ENCODE assay signal across 17 cellular contexts in genomic region chr1:51920130-51920529, GRCh38. TPM values are rescaled to one million over a fixed set of nuclear protein-coding genes. Genes with fewer than 3 reads are reported as not detected.
A peak's percentile ranks its signal among the peaks of the same experiment; 100 is the strongest.
DNase-seq lines count a peak whose midpoint lies in the region; ATAC-seq and TF ChIP-seq lines count a peak whose summit lies in the region.
"Had no signal": no experiment of that assay in that cellular context is flagged by ENCODE, and none has a peak within 500 bp of the region (broad histone marks: within the 10 kb centered on the region; RNA-seq: fewer than 3 reads in every experiment).

No MANE protein-coding gene starts in this region.

- intact Hi-C loops in A673 (cut with micrococcal nuclease; ENCODE audit: unreplicated experiment): no loop called here

- POLR2A ChIA-PET in A673 (lab: Charles Lee; ENCODE audit: low non-redundant PET): no interaction called here
- POLR2A ChIA-PET in T-cell (lab: Charles Lee): no interaction called here

- no peak overlapping the region for H2BK5ac ChIP-seq in mesenchymal stem cell (ENCODE audit: low read depth, low read length, poor library complexity, severe bottlenecking)

- H3K9me3 ChIP-seq in A673 (ENCODE audit: low read depth, low read length, poor library complexity, severe bottlenecking): no peaks in the 10 kb centered on the region
- H3K9me3 ChIP-seq in HUES64 (ENCODE audit: insufficient read depth, low read depth, low read length): no peaks in the 10 kb centered on the region
- H3K9me3 ChIP-seq in mesenchymal stem cell (ENCODE audit: control insufficient read depth, low read length): no peaks in the 10 kb centered on the region
- no peaks in the 10 kb centered on the region for H3K9me3 ChIP-seq in upper lobe of left lung

- H4K91ac ChIP-seq in mesenchymal stem cell (ENCODE audit: low read length): no peak overlapping the region

- H3K4ac ChIP-seq in mesenchymal stem cell (ENCODE audit: low read depth in 1 of 2, low read length in 2 of 2): no peak overlapping the region

- no peak overlapping the region for H2BK120ac ChIP-seq in mesenchymal stem cell (ENCODE audit: low read depth, low read length)

- no peak overlapping the region for H3K18ac ChIP-seq in mesenchymal stem cell (ENCODE audit: low read depth in 1 of 2, low read length in 2 of 2)

- H3K27me3 Mint-ChIP-seq in T-cell: peaks cover 13 to 23% of the 10 kb centered on the region in 2 donors

- no peak for ATAC-seq in T-cell (replicated peaks in 1 of 4)
- no peak for ATAC-seq in GM19324 (IDR thresholded peaks at IDR 0.05; ENCODE audit: low FRiP score, unreplicated experiment)
- ATAC-seq in GM18907 (IDR thresholded peaks at IDR 0.05; ENCODE audit: unreplicated experiment): no peak
- ATAC-seq in upper lobe of left lung (ENCODE audit: low FRiP score in 2 of 2): no peak
- ATAC-seq: GM12878, SK-N-SH treated with all-trans-retinoic acid at 6 μM for 48 hours had no signal

- H3K4me2 ChIP-seq in mesenchymal stem cell (ENCODE audit: low read length, poor library complexity, severe bottlenecking): no peak overlapping the region

- WGBS in HUES64: 91% methylated on average over 5 of the region's 5 CpGs
- WGBS in mesenchymal stem cell: 84% methylated on average over 3 of the region's 5 CpGs
- 55 to 63% methylated on average over 5 of the region's 5 CpGs for WGBS in upper lobe of left lung, 2 donors

- no peak overlapping the region for H3K4me3 ChIP-seq in A673 (ENCODE audit: low read depth, low read length, poor library complexity, severe bottlenecking)
- no peak overlapping the region for H3K4me3 ChIP-seq in HUES64 (ENCODE audit: low read length)
- no peak overlapping the region for H3K4me3 ChIP-seq in mesenchymal stem cell (ENCODE audit: insufficient read depth in 1 of 2, low read depth in 1 of 2, low read length in 2 of 2)
- no peak overlapping the region for H3K4me3 ChIP-seq in upper lobe of left lung
- H3K4me3 ChIP-seq: GM12878 had no signal

- H3K79me1 ChIP-seq in mesenchymal stem cell (replicated peaks; ENCODE audit: low read length, poor library complexity, severe bottlenecking): peaks cover 17% of the 10 kb centered on the region

- no peak overlapping the region for H2BK15ac ChIP-seq in mesenchymal stem cell (ENCODE audit: low read depth, poor library complexity, severe bottlenecking)

- no peak overlapping the region for H3K14ac ChIP-seq in mesenchymal stem cell (ENCODE audit: low read length in 2 of 2)

- peak overlapping the region; percentile 14 for H2AK5ac ChIP-seq in mesenchymal stem cell (ENCODE audit: low read length, severe bottlenecking)

- H4K8ac ChIP-seq in mesenchymal stem cell (ENCODE audit: low read length): no peak overlapping the region

- H2BK12ac ChIP-seq in mesenchymal stem cell (ENCODE audit: low read length in 2 of 2): no peak overlapping the region

- TF ChIP-seq POLR2A in upper lobe of left lung (IDR thresholded peaks at IDR 0.05): no peak

- H3K9me3 Mint-ChIP-seq in T-cell: no peaks in the 10 kb centered on the region
- H3K9me3 Mint-ChIP-seq: CD4-positive, alpha-beta T cell had no signal

- no peak overlapping the region for H3K23ac ChIP-seq in mesenchymal stem cell (ENCODE audit: low read length in 2 of 2)

- H3K27ac ChIP-seq in A673 (ENCODE audit: low read depth, low read length, poor library complexity, severe bottlenecking): peak overlapping the region; percentile 86
- peak overlapping the region; percentile 43; the same call in 1 of the 2 replicates for H3K27ac ChIP-seq in HUES64 (ENCODE audit: low read depth, low read length)
- no peak overlapping the region for H3K27ac ChIP-seq in mesenchymal stem cell (ENCODE audit: low read length, poor library complexity, severe bottlenecking)
- H3K27ac ChIP-seq in upper lobe of left lung: no peak overlapping the region

- H2AFZ ChIP-seq in mesenchymal stem cell (ENCODE audit: low read depth, low read length): no peak overlapping the region

- H3K4me1 ChIP-seq in A673 (ENCODE audit: insufficient read depth, low read length, poor library complexity, severe bottlenecking) (peaks cover 51% of the 10 kb centered on the region), HUES64 (ENCODE audit: insufficient read depth, low read length) (peaks cover 6% of the 10 kb centered on the region; the same call in 1 of the 2 replicates), mesenchymal stem cell (ENCODE audit: control insufficient read depth, insufficient read depth, low read depth, low read length) (peaks cover 10% of the 10 kb centered on the region), upper lobe of left lung (no peaks in the 10 kb centered on the region)

- TF ChIP-seq CTCF in A673 (conservative IDR thresholded peaks at IDR 0.05; ENCODE audit: low read depth, low read length) (no peak), upper lobe of left lung (IDR thresholded peaks at IDR 0.05) (no peak)

- CTCF ChIA-PET in A673 (lab: Charles Lee): interaction anchor here (0.8 kb wide), 1 partner anchor 76 kb away, joined by 4 read pairs; no protein-coding TSS in a partner anchor
- CTCF ChIA-PET in T-cell (lab: Charles Lee): no interaction called here

- BruUV-seq in A673 (replicated peaks; lab: Mats Ljungman, UMichigan): no TSS peak

- H3K36me3 Mint-ChIP-seq in T-cell: no peaks in the 10 kb centered on the region

- no peak for TF ChIP-seq EP300 in upper lobe of left lung (IDR thresholded peaks at IDR 0.05)

- peak; percentile 65 for DNase-seq in A673 (ENCODE audit: low spot score)
- peak; percentile 60 for DNase-seq in dermis blood vessel endothelial cell
- DNase-seq in mesenchymal stem cell: no peak
- DNase-seq in T-cell: no peak
- no peak for DNase-seq in upper lobe of left lung
- DNase-seq: CD4-positive, alpha-beta T cell; EL; KBM-7; NCI-H1436; NCI-H1930; NCI-H2171; SIG-M5 had no signal

- H3K4me3 Mint-ChIP-seq in T-cell: no peak overlapping the region
- H3K4me3 Mint-ChIP-seq: CD4-positive, alpha-beta T cell had no signal

- H3K27me3 ChIP-seq in A673 (replicated peaks; ENCODE audit: insufficient read depth, low read depth, low read length, poor library complexity) (no peaks in the 10 kb centered on the region), HUES64 (ENCODE audit: insufficient read depth, low read length) (no peaks in the 10 kb centered on the region), mesenchymal stem cell (ENCODE audit: control insufficient read depth in 1 of 2, insufficient read depth in 1 of 2, low read length in 2 of 2) (no peaks in the 10 kb centered on the region), upper lobe of left lung (no peaks in the 10 kb centered on the region)

- H3K9ac ChIP-seq in HUES64 (ENCODE audit: low read depth, low read length) (no peak overlapping the region), mesenchymal stem cell (ENCODE audit: low read length) (no peak overlapping the region)

- H3K36me3 ChIP-seq in A673 (ENCODE audit: insufficient read depth, low read length, poor library complexity, severe bottlenecking): peaks cover 4% of the 10 kb centered on the region
- H3K36me3 ChIP-seq in HUES64 (ENCODE audit: insufficient read depth, low read length): peaks cover 52% of the 10 kb centered on the region
- H3K36me3 ChIP-seq in mesenchymal stem cell (ENCODE audit: control insufficient read depth in 1 of 2, insufficient read depth in 2 of 2, low read depth in 1 of 2, low read length in 2 of 2): peaks cover 0 to 16% of the 10 kb centered on the region in 2 experiments
- no peaks in the 10 kb centered on the region for H3K36me3 ChIP-seq in upper lobe of left lung

- H3K4me1 Mint-ChIP-seq in T-cell: no peaks in the 10 kb centered on the region

- H3K27ac Mint-ChIP-seq in T-cell: no peak overlapping the region
- H3K27ac Mint-ChIP-seq: CD4-positive, alpha-beta T cell had no signal

RNA-seq across cellular contexts. Expression of gene NRDC, which starts 41.6 kb away (rescaled TPM):
- total RNA-seq in A673 (2021) (1,009 and 1,043 TPM in 2 replicates), dermis blood vessel endothelial cell (50.9 and 99.2 TPM in 2 replicates), T-cell (100 to 1,000 TPM; 107 to 118 (median 110) TPM), upper lobe of left lung (100 to 1,000 TPM in 4 of 6 donors, 10 to 100 TPM in 2; 52.5 to 149 (median 106) TPM)
- 123 TPM for polyA plus RNA-seq in HUES64 (2013, experiment 1 of 2)
- polyA plus RNA-seq in HUES64 (2013, experiment 2 of 2): 130 TPM
- polyA plus RNA-seq in mesenchymal stem cell (2013, experiment 1 of 2): 102 TPM
- polyA plus RNA-seq in mesenchymal stem cell (2013, experiment 2 of 2): 96.9 TPM

Comparison
In these comparisons a context has a peak if more than half of its experiments do, and no peak if none do; other contexts are left out.
1. DNase-seq: peak in A673 (single experiment) and dermis blood vessel endothelial cell (single experiment); none in mesenchymal stem cell (single experiment), T-cell (0 of 34) and upper lobe of left lung (0 of 2).
2. H3K27ac ChIP-seq: peak in A673 (single experiment) and HUES64 (single experiment); none in mesenchymal stem cell (single experiment) and upper lobe of left lung (0 of 4).